In genomic region chr14:94648801-94649200, GRCh38 we compare ENCODE assay signal across 16 cellular contexts. TPM values are rescaled to one million over a fixed set of nuclear protein-coding genes. Genes with fewer than 3 reads are reported as not detected.
DNase-seq lines count a peak whose midpoint lies in the region; ATAC-seq and TF ChIP-seq lines count a peak whose summit lies in the region.
"Had no signal": no experiment of that assay in that cellular context is flagged by ENCODE, and none has a peak within 500 bp of the region (broad histone marks: within the 10 kb centered on the region; RNA-seq: fewer than 3 reads in every experiment).

No MANE protein-coding gene starts in this region.

- peak; percentile 21 for DNase-seq in right atrium auricular region (ENCODE audit: low spot score)
- DNase-seq in right cardiac atrium, result no peak
- DNase-seq in esophagus muscularis mucosa (ENCODE audit: extremely low spot score), result peak; percentile 29
- peak; percentile 45 for DNase-seq in type B pancreatic cell (ENCODE audit: extremely low spot score, unreplicated experiment)
- no peak for DNase-seq in DMS153 (lab: John Stamatoyannopoulos, UW)
- no peak for DNase-seq in occipital lobe (lab: John Stamatoyannopoulos, UW)
- DNase-seq: BE2C; C1 segment of cervical spinal cord; Caco-2; CD4-positive, CD25-positive, alpha-beta regulatory T cell; DMS79 treated with DMSO at 0.1 percent for 48 hours; GF-D8; H9 had no signal

- H3K27me3 ChIP-seq in right atrium auricular region (no peaks in the 10 kb centered on the region), right cardiac atrium (ENCODE audit: control insufficient read depth, insufficient read depth) (no peaks in the 10 kb centered on the region), esophagus muscularis mucosa (peaks cover 0 to 24% (median 0%) of the 10 kb centered on the region in 4 donors)
- H3K27me3 ChIP-seq: BE2C had no signal

- no peaks in the 10 kb centered on the region for H3K9me3 Mint-ChIP-seq in type B pancreatic cell

- no peak overlapping the region for H3K27ac Mint-ChIP-seq in type B pancreatic cell
- H3K27ac Mint-ChIP-seq: CD4-positive, CD25-positive, alpha-beta regulatory T cell; H9 had no signal

- no peaks in the 10 kb centered on the region for H3K36me3 ChIP-seq in right atrium auricular region
- no peaks in the 10 kb centered on the region for H3K36me3 ChIP-seq in esophagus muscularis mucosa
- H3K36me3 ChIP-seq: BE2C had no signal

- no peak overlapping the region for H3K4me3 Mint-ChIP-seq in type B pancreatic cell
- H3K4me3 Mint-ChIP-seq: CD4-positive, CD25-positive, alpha-beta regulatory T cell; H9 had no signal

- no peak for TF ChIP-seq POLR2A in esophagus muscularis mucosa (IDR thresholded peaks at IDR 0.05; ENCODE audit: low read depth)

- intact Hi-C loops in right cardiac atrium (cut with DNase I), result no loop called here
- intact Hi-C loops in esophagus muscularis mucosa (cut with DNase I), result no loop called here

- H3K27ac ChIP-seq in right atrium auricular region (no peak overlapping the region), right cardiac atrium (ENCODE audit: low read length) (no peak overlapping the region), esophagus muscularis mucosa (replicated peaks in 1 of 4) (no peak overlapping the region)

- ATAC-seq in right cardiac atrium (no peak), GM19023 (IDR thresholded peaks at IDR 0.05; ENCODE audit: unreplicated experiment) (no peak)

- no peaks in the 10 kb centered on the region for H3K4me1 Mint-ChIP-seq in type B pancreatic cell (ENCODE audit: unreplicated experiment)
- H3K4me1 Mint-ChIP-seq: CD4-positive, CD25-positive, alpha-beta regulatory T cell had no signal

- TF ChIP-seq CTCF in right atrium auricular region (IDR thresholded peaks at IDR 0.05) (no peak), esophagus muscularis mucosa (IDR thresholded peaks at IDR 0.05) (no peak), type B pancreatic cell (conservative IDR thresholded peaks at IDR 0.05) (no peak)

- TF ChIP-seq EP300 in esophagus muscularis mucosa (IDR thresholded peaks at IDR 0.05), result no peak

- WGBS in right cardiac atrium, result 79% methylated on average over 4 of the region's 4 CpGs
- 88% methylated on average over 4 of the region's 4 CpGs for WGBS in esophagus muscularis mucosa

- H3K9me3 ChIP-seq in right atrium auricular region (peaks cover 0 to 12% of the 10 kb centered on the region in 2 donors), right cardiac atrium (ENCODE audit: control insufficient read depth, low read length) (peaks cover 5% of the 10 kb centered on the region), esophagus muscularis mucosa (peaks cover 0 to 17% (median 11%) of the 10 kb centered on the region in 4 donors)
- H3K9me3 ChIP-seq: BE2C, Caco-2 had no signal

- no peaks in the 10 kb centered on the region for H3K36me3 Mint-ChIP-seq in type B pancreatic cell

- no peak overlapping the region for H3K4me3 ChIP-seq in right atrium auricular region
- no peak overlapping the region for H3K4me3 ChIP-seq in right cardiac atrium (ENCODE audit: low read length)
- H3K4me3 ChIP-seq in esophagus muscularis mucosa, result no peak overlapping the region

- H3K4me1 ChIP-seq in right atrium auricular region (no peaks in the 10 kb centered on the region), right cardiac atrium (ENCODE audit: control insufficient read depth, insufficient read depth, low read length) (no peaks in the 10 kb centered on the region), esophagus muscularis mucosa (no peaks in the 10 kb centered on the region)
- H3K4me1 ChIP-seq: BE2C, Caco-2 had no signal

- H3K27me3 Mint-ChIP-seq in type B pancreatic cell, result peaks cover 3% of the 10 kb centered on the region
- H3K27me3 Mint-ChIP-seq: CD4-positive, CD25-positive, alpha-beta regulatory T cell had no signal

RNA-seq across cellular contexts. Expression of gene SERPINA3, which starts 36.6 kb away (rescaled TPM):
- total RNA-seq in right atrium auricular region (100 to 1,000 TPM in 1 of 2 donors, 10 to 100 TPM in 1; 57.2 to 330 TPM), right cardiac atrium (100 to 1,000 TPM in 3 of 4 donors, 10 to 100 TPM in 1; 56.4 to 390 (median 216) TPM), esophagus muscularis mucosa (100 to 1,000 TPM in 3 of 4 donors, 10 to 100 TPM in 1; 71.8 to 284 (median 255) TPM), type B pancreatic cell (ENCODE audit: low replicate concordance) (3.5 and 7.1 TPM in 2 replicates), occipital lobe (0.94 TPM)
- 114 TPM for polyA plus RNA-seq in right cardiac atrium
- total RNA-seq: A172; CD4-positive, CD25-positive, alpha-beta regulatory T cell; H1; H9 had no signal
- polyA plus RNA-seq: CD4-positive, CD25-positive, alpha-beta regulatory T cell; H1 had no signal

Comparison
In these comparisons a context has a peak if more than half of its experiments do, and no peak if none do; other contexts are left out.
1. DNase-seq: peak in right atrium auricular region (single experiment), esophagus muscularis mucosa (single experiment) and type B pancreatic cell (single experiment); none in right cardiac atrium (0 of 3), DMS153 (single experiment) and occipital lobe (single experiment).